Comparison of ENCODE assay signal across 16 cellular contexts in genomic region chr7:47477191-47478016, GRCh38.
DNase-seq lines count a peak whose midpoint lies in the region; ATAC-seq and TF ChIP-seq lines count a peak whose summit lies in the region.
"Had no signal": no experiment of that assay in that cellular context is flagged by ENCODE, and none has a peak within 500 bp of the region (broad histone marks: within the 10 kb centered on the region; RNA-seq: fewer than 3 reads in every experiment).

No MANE protein-coding gene starts in this region.

- H3K4me3 ChIP-seq in BLaER1 (no peak overlapping the region), MM.1S (ENCODE audit: low read length) (peak overlapping the region; percentile 83), Panc1 (ENCODE audit: low read depth in 2 of 2, low read length in 2 of 2) (no peak overlapping the region), mesenchymal stem cell (ENCODE audit: insufficient read depth in 1 of 2, low read depth in 1 of 2, low read length in 2 of 2) (no peak overlapping the region)
- H3K4me3 ChIP-seq: cardiac muscle cell had no signal

- H3K9me3 ChIP-seq in BLaER1 (no peaks in the 10 kb centered on the region), MM.1S (replicated peaks; ENCODE audit: insufficient read depth, low read length) (no peaks in the 10 kb centered on the region), Panc1 (ENCODE audit: control insufficient read depth, insufficient read depth, low read depth, low read length) (no peaks in the 10 kb centered on the region), mesenchymal stem cell (ENCODE audit: control insufficient read depth, low read length) (no peaks in the 10 kb centered on the region)

- peak overlapping the region; percentile 45 for H4K8ac ChIP-seq in mesenchymal stem cell (ENCODE audit: low read length)

- H2BK12ac ChIP-seq in mesenchymal stem cell (ENCODE audit: low read length in 2 of 2) = peak overlapping the region; percentile 73 to 80

- ATAC-seq in Panc1 = no peak
- ATAC-seq: foreskin keratinocyte had no signal

- H3K4me1 ChIP-seq in BLaER1 (peaks cover 99% of the 10 kb centered on the region), MM.1S (ENCODE audit: low read length) (peaks cover 60% of the 10 kb centered on the region), Panc1 (ENCODE audit: control insufficient read depth, insufficient read depth, low read length) (peaks cover 89% of the 10 kb centered on the region), mesenchymal stem cell (ENCODE audit: control insufficient read depth, insufficient read depth, low read depth, low read length) (peaks cover 60% of the 10 kb centered on the region)
- H3K4me1 ChIP-seq: foreskin keratinocyte had no signal

- no peaks in the 10 kb centered on the region for H3K36me3 ChIP-seq in BLaER1
- H3K36me3 ChIP-seq in MM.1S (replicated peaks; ENCODE audit: insufficient read depth, low read length) = peaks cover 7% of the 10 kb centered on the region; the same call in 1 of the 2 replicates
- peaks cover 7% of the 10 kb centered on the region for H3K36me3 ChIP-seq in Panc1 (ENCODE audit: control insufficient read depth, insufficient read depth, low read length)
- peaks cover 0 to 42% of the 10 kb centered on the region in 2 experiments for H3K36me3 ChIP-seq in mesenchymal stem cell (ENCODE audit: control insufficient read depth in 1 of 2, insufficient read depth in 2 of 2, low read depth in 1 of 2, low read length in 2 of 2)
- H3K36me3 ChIP-seq: cardiac muscle cell had no signal

- H3K23ac ChIP-seq in mesenchymal stem cell (ENCODE audit: low read length in 2 of 2) = peak overlapping the region in 1 of 2 experiments; percentile 23

- 95% methylated on average over 7 of the region's 8 CpGs for WGBS in mesenchymal stem cell

- BruUV-seq in Panc1 (replicated peaks; lab: Mats Ljungman, UMichigan) = no TSS peak

- peak; percentile 42 for DNase-seq in MM.1S
- no peak for DNase-seq in Panc1 (ENCODE audit: low read depth, low spot score)
- DNase-seq in mesenchymal stem cell = no peak
- no peak for DNase-seq in stimulated activated CD4-positive, alpha-beta T cell treated with anti-CD3 and anti-CD28 coated beads, Interleukin-4, amount 100 ng/mL, for 1 hour
- DNase-seq in activated effector memory CD4-positive, alpha-beta T cell treated with Interleukin-2 at 50 U/mL for 16 hours = no peak
- no peak for DNase-seq in head of caudate nucleus
- no peak for DNase-seq in glomerular visceral epithelial cell (ENCODE audit: extremely low spot score)
- DNase-seq: activated naive CD4-positive, alpha-beta T cell treated with anti-CD3 and anti-CD28 coated beads for 36 hours; DMS79; foreskin keratinocyte; immature natural killer cell; midbrain; NCI-H1436 treated with DMSO at 0.1 percent for 48 hours; stimulated activated CD4-positive, alpha-beta T cell treated with anti-CD3 and anti-CD28 coated beads, Interleukin-12 subunit alpha, Interleukin-12 subunit beta, amount 100 ng/mL, for 4 hours had no signal

- peaks cover 78% of the 10 kb centered on the region for H3F3A ChIP-seq in MM.1S (ENCODE audit: insufficient read depth, low read length)

- peak overlapping the region; percentile 7 for H2BK15ac ChIP-seq in mesenchymal stem cell (ENCODE audit: low read depth, poor library complexity, severe bottlenecking)

- H2AK5ac ChIP-seq in mesenchymal stem cell (ENCODE audit: low read length, severe bottlenecking) = peak overlapping the region; percentile 70

- H3K9ac ChIP-seq in BLaER1 = no peak overlapping the region
- H3K9ac ChIP-seq in MM.1S (ENCODE audit: low read length) = peak overlapping the region; percentile 98
- no peak overlapping the region for H3K9ac ChIP-seq in mesenchymal stem cell (ENCODE audit: low read length)

- no peaks in the 10 kb centered on the region for H3K9me2 ChIP-seq in MM.1S (replicated peaks; ENCODE audit: insufficient read depth, low read length)

- peaks cover 52% of the 10 kb centered on the region for H3K79me1 ChIP-seq in mesenchymal stem cell (replicated peaks; ENCODE audit: low read length, poor library complexity, severe bottlenecking)

- in situ Hi-C loops in Panc1 (cut with HindIII; ENCODE audit: low pct_unique_long_range_greater_than_20kb, low sequenced_read_pairs) = no loop called here

- TF ChIP-seq CTCF in MM.1S (IDR thresholded peaks at IDR 0.05; ENCODE audit: low read length) = no peak
- TF ChIP-seq CTCF in Panc1 (IDR thresholded peaks at IDR 0.05) = no peak

- H3K4ac ChIP-seq in mesenchymal stem cell (ENCODE audit: low read depth in 1 of 2, low read length in 2 of 2) = peak overlapping the region; percentile 62 to 63

- H2AFZ ChIP-seq in MM.1S (ENCODE audit: low read length) = no peak overlapping the region
- no peak overlapping the region for H2AFZ ChIP-seq in mesenchymal stem cell (ENCODE audit: low read depth, low read length)

- peak overlapping the region; percentile 80 for H4K91ac ChIP-seq in mesenchymal stem cell (ENCODE audit: low read length)

- peaks cover 99% of the 10 kb centered on the region for H3K79me2 ChIP-seq in MM.1S (ENCODE audit: low read length)

- intact Hi-C loops in Panc1 (cut with micrococcal nuclease; ENCODE audit: unreplicated experiment) (no loop called here), head of caudate nucleus (cut with DNase I) (no loop called here)

- H2BK120ac ChIP-seq in mesenchymal stem cell (ENCODE audit: low read depth, low read length) = peak overlapping the region; percentile 69

- POLR2A ChIA-PET in Panc1 (lab: Charles Lee) = no interaction called here

- peak overlapping the region; percentile 41 to 77 for H3K18ac ChIP-seq in mesenchymal stem cell (ENCODE audit: low read depth in 1 of 2, low read length in 2 of 2)

- H2BK5ac ChIP-seq in mesenchymal stem cell (ENCODE audit: low read depth, low read length, poor library complexity, severe bottlenecking) = no peak overlapping the region

- H3K27me3 ChIP-seq in BLaER1 (no peaks in the 10 kb centered on the region), MM.1S (replicated peaks; ENCODE audit: insufficient read depth, low read length) (no peaks in the 10 kb centered on the region), Panc1 (ENCODE audit: control insufficient read depth, insufficient read depth, low read length) (no peaks in the 10 kb centered on the region), mesenchymal stem cell (ENCODE audit: control insufficient read depth in 1 of 2, insufficient read depth in 1 of 2, low read length in 2 of 2) (peaks cover 0 to 6% of the 10 kb centered on the region in 2 experiments)
- H3K27me3 ChIP-seq: cardiac muscle cell, foreskin keratinocyte had no signal

- H3K14ac ChIP-seq in mesenchymal stem cell (ENCODE audit: low read length in 2 of 2) = no peak overlapping the region

- CTCF ChIA-PET in Panc1 (lab: Charles Lee) = no interaction called here

- H3K4me2 ChIP-seq in BLaER1 (peak overlapping the region; percentile 31), MM.1S (ENCODE audit: low read depth, low read length) (peak overlapping the region; percentile 97), mesenchymal stem cell (ENCODE audit: low read length, poor library complexity, severe bottlenecking) (no peak overlapping the region)

- peaks cover 60% of the 10 kb centered on the region for H4K20me1 ChIP-seq in BLaER1
- peaks cover 16% of the 10 kb centered on the region for H4K20me1 ChIP-seq in MM.1S (ENCODE audit: insufficient read depth, low read length)

- peak overlapping the region; percentile 24; the same call in 1 of the 2 replicates for H3K27ac ChIP-seq in BLaER1
- H3K27ac ChIP-seq in MM.1S (ENCODE audit: low read length) = peak overlapping the region; percentile 99; the same call in 1 of the 2 replicates
- H3K27ac ChIP-seq in Panc1 (ENCODE audit: low read length) = peak overlapping the region; percentile 80
- no peak overlapping the region for H3K27ac ChIP-seq in mesenchymal stem cell (ENCODE audit: low read length, poor library complexity, severe bottlenecking)
- H3K27ac ChIP-seq: cardiac muscle cell, foreskin keratinocyte had no signal
